ENCODE assay signal across 10 cellular contexts in the genomic region with DNA sequence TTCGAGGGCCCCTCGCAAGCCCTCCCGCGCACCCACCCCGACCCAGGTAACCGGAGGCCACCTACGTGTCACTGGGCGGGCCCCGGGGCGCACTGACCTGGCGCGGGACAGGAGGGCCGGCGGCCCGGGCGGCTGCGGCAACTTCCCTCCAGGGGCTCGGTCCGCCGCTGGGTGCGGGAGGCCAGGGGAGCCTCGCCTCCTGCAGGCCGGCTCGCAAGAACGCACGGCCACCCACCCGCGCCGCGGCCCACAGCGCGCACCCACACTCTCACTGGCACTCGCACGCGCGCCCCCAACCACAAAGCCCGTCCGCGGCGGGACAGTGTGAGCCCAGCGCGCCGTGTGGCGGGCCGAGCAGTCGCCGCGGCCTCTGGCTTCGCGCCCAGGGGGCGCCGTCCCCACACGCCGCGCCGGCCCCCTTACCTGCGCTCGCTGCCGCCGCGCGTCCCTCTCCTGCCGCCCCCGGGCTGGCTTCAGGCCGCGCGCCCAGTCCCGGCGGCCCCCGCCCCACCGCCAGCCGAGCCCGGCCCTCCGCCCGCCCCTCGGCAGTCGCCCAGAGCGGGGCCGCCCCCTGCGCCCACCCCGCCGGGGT. TPM values are rescaled to one million over a fixed set of nuclear protein-coding genes. Genes with fewer than 3 reads are reported as not detected.
A peak's percentile ranks its signal among the peaks of the same experiment; 100 is the strongest.
DNase-seq lines count a peak whose midpoint lies in the region; ATAC-seq and TF ChIP-seq lines count a peak whose summit lies in the region.
"Had no signal": no experiment of that assay in that cellular context is flagged by ENCODE, and none has a peak within 500 bp of the region (broad histone marks: within the 10 kb centered on the region; RNA-seq: fewer than 3 reads in every experiment).

No MANE protein-coding gene starts in this region.

- no peaks in the 10 kb centered on the region for H3K9me3 Mint-ChIP-seq in natural killer cell treated with Interleukin-12 subunit alpha and Interleukin-12 subunit beta and Interleukin-15 and Interleukin-18, amount 100 ng/mL, for 72 hours
- H3K9me3 Mint-ChIP-seq: IgD-negative memory B cell had no signal

- CTCF ChIA-PET in PC-9 (lab: Charles Lee), result no interaction called here

- H4K20me1 ChIP-seq in PC-9 (ENCODE audit: insufficient read depth), result no peaks in the 10 kb centered on the region

- no peaks in the 10 kb centered on the region for H3K9me3 ChIP-seq in PC-9 (ENCODE audit: insufficient read depth, low read depth)

- peak; percentile 68 for DNase-seq in CD1c-positive myeloid dendritic cell (ENCODE audit: extremely low spot score)
- DNase-seq in PC-9, result peak in 1 of 2 experiments; percentile 57
- DNase-seq in fibroblast of gingiva (ENCODE audit: low read depth), result peak; percentile 40
- no peak for DNase-seq in natural killer cell treated with Interleukin-12 subunit alpha and Interleukin-12 subunit beta and Interleukin-15 and Interleukin-18, amount 100 ng/mL, for 72 hours (ENCODE audit: low spot score)
- no peak for DNase-seq in NCI-H2107 treated with DMSO at 0.1 percent for 48 hours (lab: John Stamatoyannopoulos, UW; ENCODE audit: unreplicated experiment)
- no peak for DNase-seq in superior temporal gyrus (ENCODE audit: extremely low spot score)
- no peak for DNase-seq in T1000 (lab: John Stamatoyannopoulos, UW)
- DNase-seq: naive B cell had no signal

- H3F3A ChIP-seq in PC-9 (ENCODE audit: insufficient read depth, low read depth), result peaks cover 3% of the 10 kb centered on the region; the same call in 1 of the 2 replicates

- no peaks in the 10 kb centered on the region for H3K27me3 ChIP-seq in PC-9 (ENCODE audit: insufficient read depth, low read depth)

- H3K27ac ChIP-seq in PC-9, result peak overlapping the region; percentile 3; the same call in 1 of the 2 replicates

- H3K9me2 ChIP-seq in PC-9 (ENCODE audit: insufficient read depth), result no peaks in the 10 kb centered on the region

- H3K79me2 ChIP-seq in PC-9 (ENCODE audit: low read depth), result peaks cover 48% of the 10 kb centered on the region

- no peak overlapping the region for H3K27ac Mint-ChIP-seq in natural killer cell treated with Interleukin-12 subunit alpha and Interleukin-12 subunit beta and Interleukin-15 and Interleukin-18, amount 100 ng/mL, for 72 hours
- H3K27ac Mint-ChIP-seq: IgD-negative memory B cell, naive B cell had no signal

- peak overlapping the region; percentile 74 for H3K4me3 ChIP-seq in PC-9

- peak overlapping the region; percentile 96 for H3K4me2 ChIP-seq in PC-9

- POLR2A ChIA-PET in PC-9 (lab: Charles Lee; ENCODE audit: unreplicated experiment), result no interaction called here

- peaks cover 7% of the 10 kb centered on the region for H3K36me3 Mint-ChIP-seq in natural killer cell treated with Interleukin-12 subunit alpha and Interleukin-12 subunit beta and Interleukin-15 and Interleukin-18, amount 100 ng/mL, for 72 hours

- H3K4me1 Mint-ChIP-seq in natural killer cell treated with Interleukin-12 subunit alpha and Interleukin-12 subunit beta and Interleukin-15 and Interleukin-18, amount 100 ng/mL, for 72 hours (ENCODE audit: low read depth in 2 of 2), result peaks cover 0 to 12% of the 10 kb centered on the region in 2 donors

- peak overlapping the region; percentile 84 for H2AFZ ChIP-seq in PC-9

- H3K4me3 Mint-ChIP-seq in natural killer cell treated with Interleukin-12 subunit alpha and Interleukin-12 subunit beta and Interleukin-15 and Interleukin-18, amount 100 ng/mL, for 72 hours, result no peak overlapping the region

- BruUV-seq in PC-9 (replicated peaks; lab: Mats Ljungman, UMichigan), result no TSS peak

- H3K4me1 ChIP-seq in PC-9 (replicated peaks; ENCODE audit: insufficient read depth), result peaks cover 16% of the 10 kb centered on the region

- TF ChIP-seq CTCF in PC-9 (conservative IDR thresholded peaks at IDR 0.05), result no peak; the same call in 1 of the 2 replicates

- intact Hi-C loops in PC-9 (cut with micrococcal nuclease; ENCODE audit: unreplicated experiment), result loop anchor here (2.0 to 5.0 kb wide), 4 partner anchors 61 to 401 kb away; no protein-coding TSS in a partner anchor

- H3K36me3 ChIP-seq in PC-9 (ENCODE audit: low read depth), result no peaks in the 10 kb centered on the region

- ATAC-seq in GM21723 (IDR thresholded peaks at IDR 0.05; ENCODE audit: unreplicated experiment), result peak; percentile 55
- peak; percentile 56 to 70 for ATAC-seq in natural killer cell treated with Interleukin-12 subunit alpha and Interleukin-12 subunit beta and Interleukin-15 and Interleukin-18, amount 100 ng/mL, for 72 hours

- H3K27me3 Mint-ChIP-seq in natural killer cell treated with Interleukin-12 subunit alpha and Interleukin-12 subunit beta and Interleukin-15 and Interleukin-18, amount 100 ng/mL, for 72 hours, result peaks cover 34 to 54% of the 10 kb centered on the region in 2 donors

RNA-seq across cellular contexts. Expression of a gene that starts 0.4 kb away (rescaled TPM):
- total RNA-seq in PC-9 (2021), result 8.9 and 11.8 TPM in 2 replicates
- under 1 TPM in 1 of 2 donors, not detected in 1; 0.21 TPM for total RNA-seq in natural killer cell treated with Interleukin-12 subunit alpha and Interleukin-12 subunit beta and Interleukin-15 and Interleukin-18, amount 100 ng/mL, for 72 hours

Comparison
In these comparisons a context has a peak if more than half of its experiments do, and no peak if none do; other contexts are left out.
1. DNase-seq: peak in CD1c-positive myeloid dendritic cell (single experiment) and fibroblast of gingiva (single experiment); none in natural killer cell treated with Interleukin-12 subunit alpha and Interleukin-12 subunit beta and Interleukin-15 and Interleukin-18, amount 100 ng/mL, for 72 hours (single experiment), NCI-H2107 treated with DMSO at 0.1 percent for 48 hours (single experiment), superior temporal gyrus (single experiment) and T1000 (single experiment).